1 cellular context compared by ENCODE assay signal in the genomic region with DNA sequence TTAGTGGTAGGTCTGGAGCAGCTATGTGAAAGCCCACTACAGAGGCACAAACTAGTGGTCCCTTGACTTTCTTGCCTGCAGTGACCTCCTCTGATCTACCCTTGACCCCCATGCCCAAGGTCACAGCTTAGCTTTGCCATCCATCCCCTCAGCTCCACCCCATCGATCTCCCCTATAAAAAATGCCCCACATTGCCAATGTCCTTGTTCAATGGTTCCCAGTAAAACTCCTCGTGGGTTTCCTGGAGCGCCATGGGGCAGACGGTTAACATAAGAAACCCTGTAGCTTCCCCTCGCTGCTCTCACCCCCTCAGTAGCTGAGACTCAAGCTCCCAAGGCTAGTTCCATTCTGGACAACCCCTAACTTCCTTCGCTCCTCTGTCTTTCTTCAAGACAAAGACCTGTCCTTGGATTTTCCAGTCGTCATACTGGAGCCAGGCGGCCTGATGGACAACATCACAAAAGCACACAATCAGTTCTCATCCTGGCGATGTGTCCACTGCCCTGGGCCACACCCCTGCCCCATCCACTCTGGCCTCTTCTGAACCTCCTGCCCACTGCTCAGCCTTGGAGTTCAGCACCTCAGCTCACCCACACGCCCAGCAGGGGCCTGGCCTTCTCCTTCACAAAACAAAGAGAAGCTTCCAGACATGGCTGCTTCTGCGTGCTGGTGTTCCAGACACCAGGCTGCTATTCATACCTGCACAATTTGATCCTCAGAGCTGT.
TF ChIP-seq lines count a peak whose summit lies in the region.

No MANE protein-coding gene starts in this region.

TF ChIP-seq in H1, 55 proteins besides CTCF, POLR2A, EP300 and RAD21:
- TF ChIP-seq EZH2 (IDR thresholded peaks at IDR 0.05; ENCODE audit: low read depth, low read length, severe bottlenecking) (no peak), BCL11A (IDR thresholded peaks at IDR 0.05; ENCODE audit: low read depth in 2 of 2, low read length in 2 of 2) (no peak), TAF1 (IDR thresholded peaks at IDR 0.05; ENCODE audit: low read depth, low read length) (no peak), TBP (IDR thresholded peaks at IDR 0.05; ENCODE audit: low read depth, low read length) (no peak), CHD2 (IDR thresholded peaks at IDR 0.05; ENCODE audit: low read length) (no peak), SIX5 (IDR thresholded peaks at IDR 0.05; ENCODE audit: low read depth, low read length) (no peak), KDM5A (IDR thresholded peaks at IDR 0.05; ENCODE audit: low read length) (no peak), SRF (IDR thresholded peaks at IDR 0.05; ENCODE audit: low read depth, low read length) (no peak), SIN3A (conservative IDR thresholded peaks at IDR 0.05 in 1 of 2, IDR thresholded peaks at IDR 0.05 in 1 of 2; ENCODE audit: low read depth in 1 of 2, low read length in 2 of 2) (no peak), GTF2F1 (IDR thresholded peaks at IDR 0.05; ENCODE audit: borderline replicate concordance, low read depth, low read length) (no peak), MAX (IDR thresholded peaks at IDR 0.05) (no peak), YY1 (IDR thresholded peaks at IDR 0.05; ENCODE audit: low read depth, low read length) (no peak), CBX5 (IDR thresholded peaks at IDR 0.05; ENCODE audit: low read depth, low read length) (no peak), POLR2AphosphoS5 (IDR thresholded peaks at IDR 0.05; ENCODE audit: low read depth, low read length) (no peak), FOSL1 (IDR thresholded peaks at IDR 0.05; ENCODE audit: insufficient read depth, low read depth, low read length) (no peak)
